In the genomic region with DNA sequence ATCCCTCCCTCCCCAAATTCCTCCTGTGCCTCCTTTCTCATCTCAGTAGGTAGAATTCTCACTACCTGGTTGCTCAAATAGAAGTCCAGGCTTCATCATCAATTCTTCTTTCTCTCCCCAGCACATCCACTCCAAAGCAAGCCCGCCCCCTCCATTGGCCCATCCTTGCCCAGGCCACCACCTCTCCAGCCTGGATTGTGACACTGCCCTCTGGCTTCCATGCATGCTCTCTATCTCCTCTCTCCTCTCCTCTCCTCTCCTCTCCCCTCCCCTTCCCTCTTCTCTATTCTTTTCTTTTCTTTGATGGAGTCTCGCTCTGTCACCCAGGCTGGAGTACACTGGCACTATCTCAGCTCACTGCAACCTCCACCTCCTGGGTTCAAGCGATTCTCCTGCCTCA, we compare ENCODE assay signal across 1 cellular context.
TF ChIP-seq lines count a peak whose summit lies in the region.

No MANE protein-coding gene starts in this region.

TF ChIP-seq in WTC11, 78 proteins besides CTCF, POLR2A, EP300 and RAD21 (continued from another document):
- no peak for TF ChIP-seq ZNF532 (CRISPR knock-in tag; IDR thresholded peaks at IDR 0.05; ENCODE audit: borderline replicate concordance)
- no peak for TF ChIP-seq JAZF1 (CRISPR knock-in tag; IDR thresholded peaks at IDR 0.05)
- TF ChIP-seq GABPB1 (CRISPR knock-in tag; IDR thresholded peaks at IDR 0.05) = no peak
- no peak for TF ChIP-seq GTF2I (CRISPR knock-in tag; conservative IDR thresholded peaks at IDR 0.05)
- no peak for TF ChIP-seq ZNF317 (CRISPR knock-in tag; IDR thresholded peaks at IDR 0.05; ENCODE audit: borderline replicate concordance, low read depth)
- TF ChIP-seq ELF4 (CRISPR knock-in tag; IDR thresholded peaks at IDR 0.05; ENCODE audit: low read depth) = no peak
- TF ChIP-seq MLX (CRISPR knock-in tag; IDR thresholded peaks at IDR 0.05) = no peak
- no peak for TF ChIP-seq FOXP4 (CRISPR knock-in tag; IDR thresholded peaks at IDR 0.05)
- no peak for TF ChIP-seq HMGXB4 (CRISPR knock-in tag; IDR thresholded peaks at IDR 0.05)
- no peak for TF ChIP-seq JUN (CRISPR knock-in tag; IDR thresholded peaks at IDR 0.05)
- TF ChIP-seq SP1 (CRISPR knock-in tag; conservative IDR thresholded peaks at IDR 0.05) = no peak
TF ChIP-seq in WTC11: peak in this region for 0.
